Comparison of ENCODE assay signal across 8 cellular contexts in the genomic region with DNA sequence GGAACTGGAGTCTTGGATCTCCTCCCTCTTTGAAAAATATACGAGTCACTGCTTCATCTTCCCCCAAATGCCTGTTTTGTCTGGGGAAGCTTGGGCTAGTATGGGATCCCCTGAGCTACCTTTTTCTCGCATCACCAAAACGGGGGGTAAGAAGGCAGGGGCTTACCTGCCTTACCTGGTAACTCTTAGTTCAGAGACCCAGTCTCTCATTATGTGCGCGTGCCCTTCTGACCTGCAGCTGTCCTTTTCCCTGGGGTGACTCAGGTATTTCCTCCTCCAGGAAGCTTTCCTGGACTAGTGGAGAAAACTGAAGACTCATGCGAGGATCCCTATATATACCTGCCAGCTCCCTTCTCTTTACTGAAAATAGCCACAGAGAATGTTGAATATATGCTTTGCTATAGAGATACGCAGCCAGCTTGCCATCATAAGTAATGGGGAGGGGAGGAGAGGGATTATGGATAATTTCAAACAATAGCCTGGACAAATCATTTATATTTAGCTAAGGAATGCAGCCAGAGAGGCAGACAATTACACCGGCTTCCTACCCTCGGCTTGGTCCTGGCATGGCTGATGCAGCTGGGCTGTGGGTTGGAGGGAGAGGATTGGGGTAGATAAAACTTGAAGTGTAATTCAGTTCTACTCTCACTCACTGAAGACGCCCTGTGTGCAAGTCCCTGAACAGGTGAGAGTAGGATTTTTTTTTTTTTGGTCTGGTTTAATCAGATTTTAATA. TPM values are rescaled to one million over a fixed set of nuclear protein-coding genes. Genes with fewer than 3 reads are reported as not detected.
DNase-seq lines count a peak whose midpoint lies in the region; TF ChIP-seq lines count a peak whose summit lies in the region.

No MANE protein-coding gene starts in this region.

- H3K79me2 ChIP-seq in OCI-LY3 (ENCODE audit: low read length): no peaks in the 10 kb centered on the region

- H3K4me1 Mint-ChIP-seq in CD14-positive monocyte: peaks cover 15% of the 10 kb centered on the region

- H3K9me3 ChIP-seq in OCI-LY3 (ENCODE audit: insufficient read depth, low read length) (no peaks in the 10 kb centered on the region), neuronal stem cell (replicated peaks in 1 of 2; ENCODE audit: control insufficient read depth in 2 of 2, insufficient read depth in 1 of 2, low read depth in 1 of 2, low read length in 2 of 2) (no peaks in the 10 kb centered on the region)

- in situ Hi-C loops in KBM-7 (cut with MboI; ENCODE audit: low pct_unique_long_range_greater_than_20kb, low sequenced_read_pairs): no loop called here

- H4K91ac ChIP-seq in neuronal stem cell (ENCODE audit: low read depth, low read length, poor library complexity): no peak overlapping the region

- no peak overlapping the region for H3K4ac ChIP-seq in neuronal stem cell (ENCODE audit: low read length)

- H3K4me1 ChIP-seq in OCI-LY3 (ENCODE audit: low read length): 0 out of 2 replicates have a peak, but pooled peaks cover 2% of the 10 kb centered on the region
- peaks cover 4 to 6% of the 10 kb centered on the region in 2 donors for H3K4me1 ChIP-seq in neuronal stem cell (ENCODE audit: control insufficient read depth in 2 of 2, insufficient read depth in 1 of 2, low read depth in 1 of 2, low read length in 2 of 2)

- H3K4me3 ChIP-seq in OCI-LY3 (ENCODE audit: low read length): no peak overlapping the region
- peak overlapping the region; percentile 53 for H3K4me3 ChIP-seq in epithelial cell of esophagus (ENCODE audit: low read length)
- peak overlapping the region in 1 of 2 donors; percentile 59 for H3K4me3 ChIP-seq in neuronal stem cell (ENCODE audit: low read length in 2 of 2)

- H4K8ac ChIP-seq in neuronal stem cell (ENCODE audit: low read depth, low read length): no peak overlapping the region

- intact Hi-C loops in CD14-positive monocyte (cut with micrococcal nuclease): no loop called here

- peak overlapping the region in 1 of 7 donors; percentile 32 for H3K27ac Mint-ChIP-seq in CD14-positive monocyte

- no peaks in the 10 kb centered on the region for H4K20me1 ChIP-seq in OCI-LY3 (ENCODE audit: insufficient read depth, low read length)

- WGBS in neuronal stem cell (ENCODE audit: extremely low coverage in 2 of 2, insufficient read length in 2 of 2, insufficient replicate concordance in 1 of 2), 2 donors: no CpG with 5 or more reads among the region's 10 CpGs

- H3K23ac ChIP-seq in neuronal stem cell (ENCODE audit: low read depth, low read length, poor library complexity): no peak overlapping the region

- H3K36me3 ChIP-seq in OCI-LY3 (replicated peaks; ENCODE audit: low read depth, low read length): no peaks in the 10 kb centered on the region
- H3K36me3 ChIP-seq in neuronal stem cell (replicated peaks in 1 of 2; ENCODE audit: control insufficient read depth in 2 of 2, insufficient read depth in 2 of 2, low read length in 2 of 2): no peaks in the 10 kb centered on the region

- no peak for TF ChIP-seq CTCF in CD14-positive monocyte (IDR thresholded peaks at IDR 0.05)
- TF ChIP-seq CTCF in OCI-LY3 (IDR thresholded peaks at IDR 0.05; ENCODE audit: low read depth, low read length): no peak
- no peak for TF ChIP-seq CTCF in epithelial cell of esophagus (IDR thresholded peaks at IDR 0.05; ENCODE audit: insufficient read depth, low read depth, low read length, missing control alignments)

- H3K9ac ChIP-seq in OCI-LY3 (ENCODE audit: low read length) (no peak overlapping the region), neuronal stem cell (ENCODE audit: low read depth, low read length, poor library complexity) (no peak overlapping the region)

- H3K4me2 ChIP-seq in OCI-LY3 (ENCODE audit: low read length): peak overlapping the region; percentile 68; the same call in 1 of the 2 replicates
- peak overlapping the region; percentile 75 for H3K4me2 ChIP-seq in neuronal stem cell (ENCODE audit: insufficient read depth, low read length, poor library complexity, severe bottlenecking)

- H3K27me3 Mint-ChIP-seq in CD14-positive monocyte (ENCODE audit: low read depth in 3 of 3): peaks cover 35 to 83% (median 62%) of the 10 kb centered on the region in 3 donors

- no peak overlapping the region for H2BK120ac ChIP-seq in neuronal stem cell (ENCODE audit: low read depth, low read length)

- H2BK5ac ChIP-seq in neuronal stem cell (ENCODE audit: low read length): no peak overlapping the region

- no peak overlapping the region for H3K27ac ChIP-seq in OCI-LY3 (ENCODE audit: low read length)
- no peak overlapping the region for H3K27ac ChIP-seq in neuronal stem cell (replicated peaks; ENCODE audit: low read length)

- H3K4me3 Mint-ChIP-seq in CD14-positive monocyte: peak overlapping the region; percentile 76 to 85

- DNase-seq in CD14-positive monocyte (ENCODE audit: low spot score) (no peak), epithelial cell of esophagus (ENCODE audit: low read depth) (no peak), neuronal stem cell (ENCODE audit: low spot score) (no peak), A172 (ENCODE audit: low spot score) (no peak), DMS114 treated with DMSO at 0.1 percent for 48 hours (lab: John Stamatoyannopoulos, UW; ENCODE audit: unreplicated experiment) (no peak), ecto neural progenitor cell (ENCODE audit: low spot score) (no peak), KBM-7 (no peak)

- peaks cover 0 to 6% of the 10 kb centered on the region in 2 donors for H3K36me3 Mint-ChIP-seq in CD14-positive monocyte

- H2BK12ac ChIP-seq in neuronal stem cell (ENCODE audit: low read length): no peak overlapping the region

- peaks cover 0 to 8% (median 2%) of the 10 kb centered on the region in 7 donors for H3K9me3 Mint-ChIP-seq in CD14-positive monocyte

- no peak overlapping the region for H2AK5ac ChIP-seq in neuronal stem cell (ENCODE audit: low read depth, low read length)

- peaks cover 2% of the 10 kb centered on the region for H3K79me1 ChIP-seq in neuronal stem cell (ENCODE audit: low read depth, low read length)

- H2BK15ac ChIP-seq in neuronal stem cell (ENCODE audit: low read length): no peak overlapping the region

- H3K27me3 ChIP-seq in OCI-LY3 (ENCODE audit: low read depth, low read length) (peaks cover 27% of the 10 kb centered on the region), neuronal stem cell (ENCODE audit: control insufficient read depth in 3 of 3, insufficient read depth in 3 of 3, low read depth in 1 of 3, low read length in 3 of 3) (peaks cover 0 to 10% (median 4%) of the 10 kb centered on the region in 3 experiments)

- H3K18ac ChIP-seq in neuronal stem cell (ENCODE audit: low read length): no peak overlapping the region

- no peak overlapping the region for H2AFZ ChIP-seq in OCI-LY3 (ENCODE audit: low read depth, low read length)
- H2AFZ ChIP-seq in neuronal stem cell (ENCODE audit: low read length): peak overlapping the region; percentile 98

- H3K14ac ChIP-seq in neuronal stem cell (ENCODE audit: low read length): no peak overlapping the region

RNA-seq across cellular contexts. Expression of gene TSPAN9, which starts 1.1 kb away (rescaled TPM):
- under 1 TPM; 0.15 to 0.34 TPM for polyA plus RNA-seq in CD14-positive monocyte
- 12.5 TPM for polyA plus RNA-seq in neuronal stem cell (2013, experiment 1 of 2)
- polyA plus RNA-seq in neuronal stem cell (2013, experiment 2 of 2): 12.5 TPM
- 7.0 and 10.3 TPM in 2 replicates for total RNA-seq in A172 (2014; rRNA removed; shearing (Covaris generic))
